In the genomic region with DNA sequence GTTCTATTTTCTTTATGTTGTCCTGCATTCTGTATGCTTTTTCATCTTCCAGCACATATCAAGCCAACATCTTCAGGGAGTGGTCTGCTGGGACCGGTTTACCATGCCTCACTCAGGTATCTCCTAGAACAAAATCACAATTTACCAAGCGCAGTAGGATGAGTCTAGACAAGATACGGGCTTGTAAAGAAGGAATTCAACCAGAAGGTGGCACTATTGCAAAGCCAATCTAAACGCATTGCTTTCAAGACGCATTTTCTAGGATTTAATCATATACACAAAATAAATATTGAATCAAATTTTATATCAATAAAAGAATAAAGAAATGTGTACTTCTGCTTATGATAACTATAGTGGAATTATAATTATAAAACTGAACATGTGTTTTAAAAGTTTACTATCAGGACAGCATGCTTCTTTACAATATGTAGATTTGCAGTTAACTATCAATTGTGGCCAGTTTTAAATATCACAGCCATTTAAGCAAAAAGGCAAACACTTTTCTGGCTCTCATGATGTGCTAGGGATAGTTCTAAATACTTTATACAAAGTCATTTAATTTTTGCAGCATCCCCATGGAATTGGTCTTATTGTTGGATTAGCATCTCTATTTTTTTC, we compare ENCODE assay signal across 8 cellular contexts. TPM values are rescaled to one million over a fixed set of nuclear protein-coding genes. Genes with fewer than 3 reads are reported as not detected.
A peak's percentile ranks its signal among the peaks of the same experiment; 100 is the strongest.
DNase-seq lines count a peak whose midpoint lies in the region; ATAC-seq and TF ChIP-seq lines count a peak whose summit lies in the region.

No MANE protein-coding gene starts in this region.

- H3K27ac ChIP-seq in ascending aorta: no peak overlapping the region
- H3K27ac ChIP-seq in right cardiac atrium (ENCODE audit: low read length): no peak overlapping the region
- no peak overlapping the region for H3K27ac ChIP-seq in sigmoid colon

- no peak for TF ChIP-seq POLR2A in sigmoid colon (IDR thresholded peaks at IDR 0.05)

- H3K9me3 ChIP-seq in ascending aorta (no peaks in the 10 kb centered on the region), right cardiac atrium (ENCODE audit: control insufficient read depth, low read length) (no peaks in the 10 kb centered on the region), sigmoid colon (no peaks in the 10 kb centered on the region)

- H3K4me3 ChIP-seq in ascending aorta: no peak overlapping the region
- H3K4me3 ChIP-seq in right cardiac atrium (ENCODE audit: low read length): no peak overlapping the region
- H3K4me3 ChIP-seq in sigmoid colon: no peak overlapping the region

- H3K27me3 ChIP-seq in ascending aorta (no peaks in the 10 kb centered on the region), right cardiac atrium (ENCODE audit: control insufficient read depth, insufficient read depth) (no peaks in the 10 kb centered on the region), sigmoid colon (peaks cover 0 to 5% (median 0%) of the 10 kb centered on the region in 3 donors)

- under 1% methylated on average over 5 of the region's 5 CpGs for WGBS in right cardiac atrium
- 0 to 3% methylated on average over 5 of the region's 5 CpGs for WGBS in sigmoid colon, 2 donors

- no peak for TF ChIP-seq EP300 in sigmoid colon (IDR thresholded peaks at IDR 0.05)

- H3K36me3 ChIP-seq in ascending aorta (no peaks in the 10 kb centered on the region), sigmoid colon (no peaks in the 10 kb centered on the region)

- TF ChIP-seq CTCF in ascending aorta (IDR thresholded peaks at IDR 0.05) (peak; percentile 54 to 73 (median 64)), sigmoid colon (IDR thresholded peaks at IDR 0.05) (peak in 3 of 4 experiments; percentile 42 to 64 (median 51))

- ATAC-seq in GM19351 (IDR thresholded peaks at IDR 0.05; ENCODE audit: unreplicated experiment) (peak; percentile 68), HG03439 (IDR thresholded peaks at IDR 0.05; ENCODE audit: unreplicated experiment) (peak; percentile 65), right cardiac atrium (peak; percentile 56 to 61)

- DNase-seq in DMS79 (lab: John Stamatoyannopoulos, UW): peak; percentile 44
- DNase-seq in NCI-H526 treated with DMSO at 0.1 percent for 48 hours (lab: John Stamatoyannopoulos, UW): peak; percentile 50
- no peak for DNase-seq in ascending aorta (ENCODE audit: low spot score in 2 of 2)
- DNase-seq in right cardiac atrium: no peak
- DNase-seq in sigmoid colon: no peak
- DNase-seq in activated CD4-positive, alpha-beta T cell treated with anti-CD3 and anti-CD28 coated beads for 1 hour: no peak

- intact Hi-C loops in ascending aorta (cut with DNase I): no loop called here
- intact Hi-C loops in right cardiac atrium (cut with DNase I): loop anchor here (5.0 to 10.0 kb wide), 2 partner anchors 144 to 267 kb away; a partner anchor contains a TSS
- intact Hi-C loops in sigmoid colon (cut with DNase I): no loop called here

- H3K4me1 ChIP-seq in ascending aorta (no peaks in the 10 kb centered on the region), right cardiac atrium (ENCODE audit: control insufficient read depth, insufficient read depth, low read length) (no peaks in the 10 kb centered on the region), sigmoid colon (no peaks in the 10 kb centered on the region)

RNA-seq across cellular contexts. Expression of a gene that starts 16.1 kb away (rescaled TPM):
- 21.4 TPM for total RNA-seq in ascending aorta
- 10 to 100 TPM; 29.2 to 35.1 (median 32.7) TPM for total RNA-seq in right cardiac atrium
- polyA plus RNA-seq in right cardiac atrium: 22.4 TPM
- 10 to 100 TPM; 33.0 to 54.2 (median 37.3) TPM for total RNA-seq in sigmoid colon
- 10 to 100 TPM; 11.4 to 23.9 (median 14.6) TPM for polyA plus RNA-seq in sigmoid colon

Comparison
In these comparisons a context has a peak if more than half of its experiments do, and no peak if none do; other contexts are left out.
1. DNase-seq: peak in DMS79 (single experiment) and NCI-H526 treated with DMSO at 0.1 percent for 48 hours (single experiment); none in ascending aorta (0 of 2), right cardiac atrium (0 of 3), sigmoid colon (single experiment) and activated CD4-positive, alpha-beta T cell treated with anti-CD3 and anti-CD28 coated beads for 1 hour (single experiment).
2. intact Hi-C loops: an anchor here in right cardiac atrium (5.0 to 10.0 kb wide); none called in ascending aorta and sigmoid colon.
3. Peak in every context shown above with its lines, with median percentiles within 50 percentile points of each other: ATAC-seq.